ENCODE assay signal across 8 cellular contexts in genomic region chr16:18925306-18926188, GRCh38. TPM values are rescaled to one million over a fixed set of nuclear protein-coding genes. Genes with fewer than 3 reads are reported as not detected.
A peak's percentile ranks its signal among the peaks of the same experiment; 100 is the strongest.
DNase-seq lines count a peak whose midpoint lies in the region; ATAC-seq and TF ChIP-seq lines count a peak whose summit lies in the region.
"Not testable (repeated sequence)": the region's sequence is repeated elsewhere in the genome, so short reads cannot be mapped to it uniquely, and the experiment has no call there.

No MANE protein-coding gene starts in this region.

- not testable (repeated sequence) for H3K36me3 ChIP-seq in BE2C; endocrine pancreas (ENCODE audit: control insufficient read depth, insufficient read depth, low read length)

- TF ChIP-seq CTCF in BE2C (IDR thresholded peaks at IDR 0.05; ENCODE audit: low read depth, low read length), result not testable (repeated sequence)

- H3K9me3 ChIP-seq in BE2C; endocrine pancreas (ENCODE audit: control insufficient read depth, low read length): not testable (repeated sequence)

- peak overlapping the region; percentile 65 for H3K4me3 ChIP-seq in BE2C (ENCODE audit: low read depth, low read length)
- peak overlapping the region; percentile 70 for H3K4me3 ChIP-seq in endocrine pancreas (ENCODE audit: control insufficient read depth, insufficient read depth, low read length)

- H3K4me1 ChIP-seq in BE2C; endocrine pancreas (ENCODE audit: control insufficient read depth, insufficient read depth, low read length): not testable (repeated sequence)

- DNase-seq in BE2C (peak; percentile 58), OCI-M1 (lab: John Stamatoyannopoulos, UW) (peak; percentile 60), lung microvascular endothelial cell (ENCODE audit: low read depth in 2 of 2) (peak; percentile 13 to 24)
- peak; percentile 79 for DNase-seq in activated CD8-positive, alpha-beta memory T cell treated with anti-CD3 and anti-CD28 coated beads, Interleukin-2, amount 50 U/mL, for 48 hours
- DNase-seq in stimulated activated CD4-positive, alpha-beta T cell treated with anti-CD3 and anti-CD28 coated beads, Interleukin-4, amount 100 ng/mL, for 1 hour, result peak; percentile 60

- peak overlapping the region; percentile 60 for H3K9ac ChIP-seq in endocrine pancreas (ENCODE audit: control insufficient read depth, insufficient read depth, low read length)

- ATAC-seq in GM19467 (IDR thresholded peaks at IDR 0.05; ENCODE audit: unreplicated experiment) (peak; percentile 37), HG03378 (IDR thresholded peaks at IDR 0.05; ENCODE audit: unreplicated experiment) (peak; percentile 27)

- H3K27me3 ChIP-seq in BE2C; endocrine pancreas (ENCODE audit: control insufficient read depth, insufficient read depth, low read length): not testable (repeated sequence)

RNA-seq across cellular contexts. Expression of gene SMG1, which starts 0.7 kb away (rescaled TPM):
- 18.6 TPM for polyA plus RNA-seq in BE2C (2012; ENCODE audit: insufficient read depth, insufficient read length, low read depth)
- 34.0 and 40.7 TPM in 2 replicates for total RNA-seq in lung microvascular endothelial cell

RNA-seq across cellular contexts. Expression of gene TMC7, which starts 58.2 kb away (rescaled TPM):
- 1.5 TPM for polyA plus RNA-seq in BE2C (2012; ENCODE audit: insufficient read depth, insufficient read length, low read depth)
- total RNA-seq in lung microvascular endothelial cell, result 2.8 and 3.6 TPM in 2 replicates

Comparison
In these comparisons a context has a peak if more than half of its experiments do, and no peak if none do; other contexts are left out.
1. Peak in every context shown above with its lines: DNase-seq, ATAC-seq and H3K4me3 ChIP-seq.
2. DNase-seq: peak in every context shown above with its lines; median percentile 79 in activated CD8-positive, alpha-beta memory T cell treated with anti-CD3 and anti-CD28 coated beads, Interleukin-2, amount 50 U/mL, for 48 hours; 60 in OCI-M1; 60 in stimulated activated CD4-positive, alpha-beta T cell treated with anti-CD3 and anti-CD28 coated beads, Interleukin-4, amount 100 ng/mL, for 1 hour; 58 in BE2C; 18 in lung microvascular endothelial cell.